In genomic region chr21:35198004-35198403, GRCh38 we compare ENCODE assay signal across 12 cellular contexts.
DNase-seq lines count a peak whose midpoint lies in the region; ATAC-seq and TF ChIP-seq lines count a peak whose summit lies in the region.
"Had no signal": no experiment of that assay in that cellular context is flagged by ENCODE, and none has a peak within 500 bp of the region (broad histone marks: within the 10 kb centered on the region; RNA-seq: fewer than 3 reads in every experiment).

No MANE protein-coding gene starts in this region.

- peaks cover 0 to 1% of the 10 kb centered on the region in 2 donors for H3K27me3 Mint-ChIP-seq in T-cell
- H3K27me3 Mint-ChIP-seq: activated naive CD8-positive, alpha-beta T cell had no signal

- peaks cover 0 to 10% (median 3%) of the 10 kb centered on the region in 3 donors for H3K9me3 Mint-ChIP-seq in T-cell
- H3K9me3 Mint-ChIP-seq: CD8-positive, alpha-beta T cell had no signal

- peaks cover 0 to 7% (median 0%) of the 10 kb centered on the region in 3 donors for H3K4me1 Mint-ChIP-seq in T-cell

- H3K79me2 ChIP-seq in mammary epithelial cell (ENCODE audit: insufficient read depth, low read length): no peaks in the 10 kb centered on the region

- ATAC-seq in HG03520 (IDR thresholded peaks at IDR 0.05; ENCODE audit: unreplicated experiment) (no peak), HG03139 (IDR thresholded peaks at IDR 0.05; ENCODE audit: unreplicated experiment) (no peak), GM19467 (IDR thresholded peaks at IDR 0.05; ENCODE audit: unreplicated experiment) (no peak), T-cell (replicated peaks in 1 of 4) (no peak)
- ATAC-seq: CD8-positive, alpha-beta T cell had no signal

- DNase-seq in ACHN (peak; percentile 38), HK-2 (ENCODE audit: unreplicated experiment) (peak; percentile 29), mammary epithelial cell (peak; percentile 99), kidney tubule cell (ENCODE audit: low spot score) (peak; percentile 98), T-cell (no peak)
- DNase-seq: CD8-positive, alpha-beta T cell; occipital lobe; stimulated activated CD8-positive, alpha-beta memory T cell treated with anti-CD3 and anti-CD28 coated beads, Interleukin-4, amount 100 ng/mL, for 48 hours had no signal

- H3K27ac ChIP-seq in mammary epithelial cell (ENCODE audit: insufficient read depth, low read depth, low read length): peak overlapping the region; percentile 96

- POLR2A ChIA-PET in T-cell (lab: Charles Lee): no interaction called here

- BruUV-seq in mammary epithelial cell (replicated peaks; lab: Mats Ljungman, UMichigan): no TSS peak

- TF ChIP-seq CTCF in mammary epithelial cell (conservative IDR thresholded peaks at IDR 0.05 in 1 of 2, IDR thresholded peaks at IDR 0.05 in 1 of 2; ENCODE audit: extremely low read depth in 1 of 2, insufficient read depth in 1 of 2, low read depth in 1 of 2, low read length in 2 of 2): no peak

- peaks cover 23% of the 10 kb centered on the region for H3K4me1 ChIP-seq in mammary epithelial cell (ENCODE audit: insufficient read depth, low read length)

- H3K4me3 Mint-ChIP-seq in T-cell: no peak overlapping the region
- H3K4me3 Mint-ChIP-seq: activated naive CD8-positive, alpha-beta T cell; CD8-positive, alpha-beta T cell had no signal

- H3K9me3 ChIP-seq in mammary epithelial cell (replicated peaks; ENCODE audit: insufficient read depth, low read length): peaks cover 3% of the 10 kb centered on the region

- H3K27me3 ChIP-seq in mammary epithelial cell (ENCODE audit: insufficient read depth, low read length): no peaks in the 10 kb centered on the region

- H3K36me3 Mint-ChIP-seq in T-cell: no peaks in the 10 kb centered on the region
- H3K36me3 Mint-ChIP-seq: CD8-positive, alpha-beta T cell had no signal

- no peak overlapping the region for H3K4me3 ChIP-seq in mammary epithelial cell (replicated peaks in 1 of 3; ENCODE audit: insufficient read depth in 1 of 3, low read depth in 2 of 3, low read length in 3 of 3)

- WGBS in mammary epithelial cell (ENCODE audit: low coverage, missing lambda C conversion rate): 0% methylated on average over 3 of the region's 3 CpGs

- dilution Hi-C loops in mammary epithelial cell (cut with HindIII; ENCODE audit: low sequenced_read_pairs): no loop called here

- no peak overlapping the region for H3K4me2 ChIP-seq in mammary epithelial cell (ENCODE audit: insufficient read depth, low read depth, low read length)

- H3K27ac Mint-ChIP-seq in T-cell: no peak overlapping the region
- H3K27ac Mint-ChIP-seq: activated naive CD8-positive, alpha-beta T cell; CD8-positive, alpha-beta T cell had no signal

- no peak overlapping the region for H2AFZ ChIP-seq in mammary epithelial cell (ENCODE audit: low read depth, low read length)

- in situ Hi-C loops in ACHN (cut with HindIII; ENCODE audit: low pct_ligation_motif_present, low pct_unique_long_range_greater_than_20kb, low sequenced_read_pairs): no loop called here
- in situ Hi-C loops in mammary epithelial cell (cut with MboI; ENCODE audit: low sequenced_read_pairs in 2 of 2): loop anchor here in 1 of 2 donors (5.0 kb wide), 1 partner anchor 311 kb away; no protein-coding TSS in a partner anchor

- CTCF ChIA-PET in mammary epithelial cell (lab: Charles Lee; ENCODE audit: low non-redundant PET) (interaction anchor here (0.6 kb wide), 1 partner anchor 938 kb away, joined by 6 read pairs; no protein-coding TSS in a partner anchor), T-cell (lab: Charles Lee) (interaction anchor here in 1 of 2 donors (0.6 kb wide), 1 partner anchor 151 kb away, joined by 4 read pairs; no protein-coding TSS in a partner anchor)

- intact Hi-C loops in mammary epithelial cell (cut with micrococcal nuclease): loop anchor here (1.0 to 10.0 kb wide), 8 partner anchors 19 to 453 kb away; no protein-coding TSS in a partner anchor

- no peaks in the 10 kb centered on the region for H4K20me1 ChIP-seq in mammary epithelial cell (ENCODE audit: insufficient read depth, low read length)

- H3K9ac ChIP-seq in mammary epithelial cell (ENCODE audit: insufficient read depth, low read length): peak overlapping the region; percentile 17

- H3K36me3 ChIP-seq in mammary epithelial cell (ENCODE audit: insufficient read depth, low read length): no peaks in the 10 kb centered on the region

Comparison
In these comparisons a context has a peak if more than half of its experiments do, and no peak if none do; other contexts are left out.
1. DNase-seq: peak in ACHN (single experiment), HK-2 (single experiment), mammary epithelial cell (single experiment) and kidney tubule cell (single experiment); none in T-cell (0 of 34).